In genomic region chr9:66764803-66765493, GRCh38 we compare ENCODE assay signal across 7 cellular contexts.
A peak's percentile ranks its signal among the peaks of the same experiment; 100 is the strongest.
DNase-seq lines count a peak whose midpoint lies in the region; ATAC-seq lines count a peak whose summit lies in the region.
"Not testable (repeated sequence)": the region's sequence is repeated elsewhere in the genome, so short reads cannot be mapped to it uniquely, and the experiment has no call there.

No MANE protein-coding gene starts in this region.

- ATAC-seq in GM18861 (IDR thresholded peaks at IDR 0.05; ENCODE audit: unreplicated experiment) = peak; percentile 99
- ATAC-seq in GM19397 (IDR thresholded peaks at IDR 0.05; ENCODE audit: unreplicated experiment) = peak; percentile 99
- ATAC-seq in GM21529 (IDR thresholded peaks at IDR 0.05; ENCODE audit: unreplicated experiment) = peak; percentile 99
- peak; percentile 99 for ATAC-seq in HG02798 (IDR thresholded peaks at IDR 0.05; ENCODE audit: poor library complexity, unreplicated experiment)
- peak; percentile 99 for ATAC-seq in HG03066 (IDR thresholded peaks at IDR 0.05; ENCODE audit: low read depth, unreplicated experiment)
- ATAC-seq in HG03442 (IDR thresholded peaks at IDR 0.05; ENCODE audit: unreplicated experiment) = peak; percentile 98
- ATAC-seq in activated T-cell treated with anti-CD3 and anti-CD28 coated beads, Interleukin-2, amount 50 U/mL, for 72 hours (replicated peaks in 1 of 2) = peak; percentile 58 to 80

- H3K27me3 Mint-ChIP-seq in activated T-cell treated with anti-CD3 and anti-CD28 coated beads, Interleukin-2, amount 50 U/mL, for 72 hours (ENCODE audit: low read depth) = not testable (repeated sequence)

- not testable (repeated sequence) for H3K4me3 Mint-ChIP-seq in activated T-cell treated with anti-CD3 and anti-CD28 coated beads, Interleukin-2, amount 50 U/mL, for 72 hours

- not testable (repeated sequence) for H3K4me1 Mint-ChIP-seq in activated T-cell treated with anti-CD3 and anti-CD28 coated beads, Interleukin-2, amount 50 U/mL, for 72 hours (ENCODE audit: low read depth)

- H3K27ac Mint-ChIP-seq in activated T-cell treated with anti-CD3 and anti-CD28 coated beads, Interleukin-2, amount 50 U/mL, for 72 hours = not testable (repeated sequence)

- not testable (repeated sequence) for DNase-seq in activated T-cell treated with anti-CD3 and anti-CD28 coated beads, Interleukin-2, amount 50 U/mL, for 72 hours

- H3K36me3 Mint-ChIP-seq in activated T-cell treated with anti-CD3 and anti-CD28 coated beads, Interleukin-2, amount 50 U/mL, for 72 hours (ENCODE audit: insufficient read depth in 2 of 2) = not testable (repeated sequence)

- not testable (repeated sequence) for H3K9me3 Mint-ChIP-seq in activated T-cell treated with anti-CD3 and anti-CD28 coated beads, Interleukin-2, amount 50 U/mL, for 72 hours
